In the genomic region with DNA sequence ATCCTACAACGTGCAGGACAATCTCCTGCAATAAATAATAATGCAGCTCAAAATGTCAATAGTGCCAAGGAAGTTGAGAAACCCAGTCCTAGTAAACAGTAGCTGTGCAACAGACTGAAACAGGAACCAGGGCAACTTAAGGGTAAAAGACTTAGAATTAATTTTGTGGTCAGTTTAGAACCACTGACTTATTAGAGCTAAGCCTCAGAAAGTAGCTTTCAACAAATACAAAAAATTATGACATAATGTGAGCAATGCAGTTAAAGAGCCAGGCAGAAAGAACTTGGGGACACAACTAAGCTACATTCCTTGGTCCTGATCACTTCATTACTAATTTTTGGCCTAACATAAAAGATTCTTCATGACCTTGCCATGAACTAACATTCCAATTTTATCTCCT, we compare ENCODE assay signal across 9 cellular contexts.
DNase-seq lines count a peak whose midpoint lies in the region; ATAC-seq and TF ChIP-seq lines count a peak whose summit lies in the region.
"Had no signal": no experiment of that assay in that cellular context is flagged by ENCODE, and none has a peak within 500 bp of the region (broad histone marks: within the 10 kb centered on the region; RNA-seq: fewer than 3 reads in every experiment).

No MANE protein-coding gene starts in this region.

- H3K27ac Mint-ChIP-seq in activated naive CD8-positive, alpha-beta T cell treated with anti-CD3 and anti-CD28 coated beads, Interleukin-2, amount 50 U/mL, for 24 hours, result no peak overlapping the region

- no peak overlapping the region for H3K4me3 ChIP-seq in A673 (ENCODE audit: low read depth, low read length, poor library complexity, severe bottlenecking)

- no peak overlapping the region for H3K4me3 Mint-ChIP-seq in activated naive CD8-positive, alpha-beta T cell treated with anti-CD3 and anti-CD28 coated beads, Interleukin-2, amount 50 U/mL, for 24 hours

- H3K27me3 Mint-ChIP-seq in activated naive CD8-positive, alpha-beta T cell treated with anti-CD3 and anti-CD28 coated beads, Interleukin-2, amount 50 U/mL, for 24 hours, result no peaks in the 10 kb centered on the region

- H3K36me3 ChIP-seq in A673 (ENCODE audit: insufficient read depth, low read length, poor library complexity, severe bottlenecking), result no peaks in the 10 kb centered on the region

- CTCF ChIA-PET in A673 (lab: Charles Lee), result no interaction called here

- no peaks in the 10 kb centered on the region for H3K4me1 ChIP-seq in A673 (ENCODE audit: insufficient read depth, low read length, poor library complexity, severe bottlenecking)

- peaks cover 2% of the 10 kb centered on the region for H3K4me1 Mint-ChIP-seq in activated naive CD8-positive, alpha-beta T cell treated with anti-CD3 and anti-CD28 coated beads, Interleukin-2, amount 50 U/mL, for 24 hours

- peaks cover 4% of the 10 kb centered on the region for H3K9me3 Mint-ChIP-seq in activated naive CD8-positive, alpha-beta T cell treated with anti-CD3 and anti-CD28 coated beads, Interleukin-2, amount 50 U/mL, for 24 hours

- H3K27me3 ChIP-seq in A673 (replicated peaks; ENCODE audit: insufficient read depth, low read depth, low read length, poor library complexity), result peaks cover under 1% of the 10 kb centered on the region

- no peaks in the 10 kb centered on the region for H3K36me3 Mint-ChIP-seq in activated naive CD8-positive, alpha-beta T cell treated with anti-CD3 and anti-CD28 coated beads, Interleukin-2, amount 50 U/mL, for 24 hours (ENCODE audit: low read depth)

- BruUV-seq in A673 (replicated peaks; lab: Mats Ljungman, UMichigan), result no TSS peak

- H3K9me3 ChIP-seq in A673 (ENCODE audit: low read depth, low read length, poor library complexity, severe bottlenecking), result no peaks in the 10 kb centered on the region

- ATAC-seq in GM18873 (IDR thresholded peaks at IDR 0.05; ENCODE audit: low FRiP score, unreplicated experiment), result peak; percentile 94
- ATAC-seq in HG02588 (IDR thresholded peaks at IDR 0.05; ENCODE audit: unreplicated experiment), result peak; percentile 89
- ATAC-seq in HG03521 (IDR thresholded peaks at IDR 0.05; ENCODE audit: unreplicated experiment), result peak; percentile 87
- ATAC-seq in activated naive CD8-positive, alpha-beta T cell treated with anti-CD3 and anti-CD28 coated beads, Interleukin-2, amount 50 U/mL, for 24 hours, result no peak

- intact Hi-C loops in A673 (cut with micrococcal nuclease; ENCODE audit: unreplicated experiment), result no loop called here

- H3K27ac ChIP-seq in A673 (ENCODE audit: low read depth, low read length, poor library complexity, severe bottlenecking), result no peak overlapping the region

- POLR2A ChIA-PET in A673 (lab: Charles Lee; ENCODE audit: low non-redundant PET), result no interaction called here

- DNase-seq in glomerular visceral epithelial cell (ENCODE audit: extremely low spot score), result peak; percentile 44
- DNase-seq in nucleus accumbens (lab: John Stamatoyannopoulos, UW), result no peak
- no peak for DNase-seq in NCI-H2196 treated with DMSO at 0.1 percent for 48 hours (lab: John Stamatoyannopoulos, UW; ENCODE audit: unreplicated experiment)
- DNase-seq in activated naive CD8-positive, alpha-beta T cell treated with anti-CD3 and anti-CD28 coated beads, Interleukin-2, amount 50 U/mL, for 24 hours, result no peak
- DNase-seq in A673 (ENCODE audit: low spot score), result no peak
- DNase-seq: activated CD4-positive, CD25-positive, alpha-beta regulatory T cell treated with anti-CD3 and anti-CD28 coated beads, Interleukin-2, amount 50 U/mL, for 72 hours had no signal

- no peak for TF ChIP-seq CTCF in A673 (conservative IDR thresholded peaks at IDR 0.05; ENCODE audit: low read depth, low read length)
